Comparison of ENCODE assay signal across 10 cellular contexts in the genomic region with DNA sequence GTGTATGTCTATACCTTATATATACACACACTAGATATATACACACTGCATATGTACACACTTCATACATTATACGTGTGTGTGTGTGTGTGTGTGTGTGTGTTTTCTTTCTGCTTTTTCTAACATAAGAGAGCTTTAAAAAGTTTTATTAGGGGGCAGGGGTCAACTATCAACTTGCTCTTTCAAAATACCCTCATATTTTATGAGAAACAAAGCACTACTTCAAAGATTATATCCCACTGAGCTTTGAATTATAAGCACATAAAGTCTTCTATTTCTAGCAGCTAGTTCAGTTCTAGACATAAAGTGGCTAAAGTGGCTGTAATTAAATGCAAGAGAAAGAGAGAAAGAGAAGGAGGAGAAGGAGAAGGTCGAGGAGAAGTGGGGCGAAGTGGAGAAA.
"Had no signal": no experiment of that assay in that cellular context is flagged by ENCODE, and none has a peak within 500 bp of the region (broad histone marks: within the 10 kb centered on the region; RNA-seq: fewer than 3 reads in every experiment).

No MANE protein-coding gene starts in this region.

- H3K9me3 ChIP-seq: HAP-1 had no signal

- DNase-seq: GM23248, GOT3, H7, H9, HCEC 1CT, HFFc6 had no signal

- H3K4me1 ChIP-seq: HAP-1 had no signal

- H3K4me3 ChIP-seq: GM23248, GM23338, HAP-1 had no signal

- H3K4me2 ChIP-seq: GM23338 had no signal

- H3K36me3 ChIP-seq: HAP-1 had no signal

- FAIRE-seq: H1, H54 had no signal

- H3K4me3 Mint-ChIP-seq: GM23338, H9, HFFc6 had no signal

- H3K9me3 Mint-ChIP-seq: GM23338 had no signal

- H3K27ac ChIP-seq: GM23248 had no signal

- H3K9ac ChIP-seq: GM23248 had no signal

- H2AFZ ChIP-seq: GM23248, GM23338 had no signal

- H3K27ac Mint-ChIP-seq: GM23338, HFFc6 had no signal
